ENCODE assay signal across 18 cellular contexts in genomic region chr11:120352405-120352804, GRCh38. TPM values are rescaled to one million over a fixed set of nuclear protein-coding genes. Genes with fewer than 3 reads are reported as not detected.
DNase-seq lines count a peak whose midpoint lies in the region; ATAC-seq and TF ChIP-seq lines count a peak whose summit lies in the region.
"Had no signal": no experiment of that assay in that cellular context is flagged by ENCODE, and none has a peak within 500 bp of the region (broad histone marks: within the 10 kb centered on the region; RNA-seq: fewer than 3 reads in every experiment).

No MANE protein-coding gene starts in this region.

- intact Hi-C loops in IMR-90 (cut with micrococcal nuclease) (no loop called here), colonic mucosa (cut with DNase I) (no loop called here), left colon (cut with DNase I, micrococcal nuclease) (no loop called here)

- TF ChIP-seq POLR2A in IMR-90 (IDR thresholded peaks at IDR 0.05; ENCODE audit: low read depth, low read length): no peak

- in situ Hi-C loops in IMR-90 (cut with MboI; ENCODE audit: low sequenced_read_pairs): no loop called here

- TF ChIP-seq RAD21 in IMR-90 (IDR thresholded peaks at IDR 0.05; ENCODE audit: low read length): no peak

- no peak overlapping the region for H2BK120ac ChIP-seq in IMR-90 (ENCODE audit: low read depth, low read length)

- no peak overlapping the region for H3K18ac ChIP-seq in IMR-90 (ENCODE audit: low read depth, low read length)

- H3K9me3 ChIP-seq in IMR-90 (ENCODE audit: control insufficient read depth, insufficient read depth, low read length): no peaks in the 10 kb centered on the region
- H3K9me3 ChIP-seq in colonic mucosa: no peaks in the 10 kb centered on the region
- no peaks in the 10 kb centered on the region for H3K9me3 ChIP-seq in smooth muscle cell (replicated peaks; ENCODE audit: low read depth)
- H3K9me3 ChIP-seq: HAP-1 had no signal

- BruUV-seq in IMR-90 (replicated peaks; lab: Mats Ljungman, UMichigan): no TSS peak

- no peak for ATAC-seq in IMR-90 (ENCODE audit: low read depth)
- ATAC-seq in left colon: peak; percentile 89
- no peak for ATAC-seq in GM21528 (IDR thresholded peaks at IDR 0.05; ENCODE audit: low FRiP score, unreplicated experiment)
- ATAC-seq in GM21367 (IDR thresholded peaks at IDR 0.05; ENCODE audit: unreplicated experiment): no peak
- ATAC-seq: Right ventricle myocardium inferior had no signal

- peaks cover 3 to 60% of the 10 kb centered on the region in 2 experiments for H3K79me1 ChIP-seq in IMR-90 (ENCODE audit: low read depth in 1 of 2, low read length in 2 of 2)

- H3K14ac ChIP-seq in IMR-90 (replicated peaks; ENCODE audit: low read depth, low read length): no peak overlapping the region

- H4K8ac ChIP-seq in IMR-90 (ENCODE audit: low read depth in 2 of 2, low read length in 2 of 2): no peak overlapping the region; a peak in 1 of 4 replicates

- no CpG with 5 or more reads among the region's 6 CpGs for WGBS in IMR-90 (ENCODE audit: extremely low coverage in 2 of 2, insufficient read length in 1 of 2), 2 experiments
- WGBS in smooth muscle cell (ENCODE audit: low lambda C conversion rate): 33% methylated on average over 6 of the region's 6 CpGs

- no peak overlapping the region for H2BK15ac ChIP-seq in IMR-90 (ENCODE audit: low read depth, low read length)

- no peak overlapping the region for H2AK9ac ChIP-seq in IMR-90 (replicated peaks; ENCODE audit: low read depth, low read length, poor library complexity)

- H4K91ac ChIP-seq in IMR-90 (ENCODE audit: insufficient read depth, low read depth, low read length): no peak overlapping the region

- H3K4me1 ChIP-seq in IMR-90 (ENCODE audit: control insufficient read depth, insufficient read depth, low read length) (peaks cover 15% of the 10 kb centered on the region), colonic mucosa (peaks cover 7% of the 10 kb centered on the region), smooth muscle cell (ENCODE audit: low read depth) (peaks cover 5% of the 10 kb centered on the region)

- H3K27me3 ChIP-seq in IMR-90 (ENCODE audit: control insufficient read depth, insufficient read depth, low read length) (no peaks in the 10 kb centered on the region), colonic mucosa (no peaks in the 10 kb centered on the region), smooth muscle cell (ENCODE audit: low read depth) (no peaks in the 10 kb centered on the region)

- H3K4me2 ChIP-seq in IMR-90 (ENCODE audit: low read depth, low read length): no peak overlapping the region
- H3K4me2 ChIP-seq in smooth muscle cell: peak overlapping the region; percentile 55

- POLR2A ChIA-PET in IMR-90 (lab: Charles Lee; ENCODE audit: unreplicated experiment): no interaction called here

- CTCF ChIA-PET in IMR-90 (lab: Yijun Ruan, JAX): no interaction called here

- no peak overlapping the region for H3K27ac ChIP-seq in IMR-90 (ENCODE audit: insufficient read depth, low read length)
- no peak overlapping the region for H3K27ac ChIP-seq in colonic mucosa
- H3K27ac ChIP-seq in smooth muscle cell (ENCODE audit: low read depth): peak overlapping the region; percentile 33

- no peak overlapping the region for H3K56ac ChIP-seq in IMR-90 (ENCODE audit: extremely low read depth, insufficient read depth, low read length)

- DNase-seq in IMR-90: no peak
- DNase-seq in colonic mucosa: peak; percentile 40
- DNase-seq in left colon: peak in 1 of 2 donors; percentile 25
- no peak for DNase-seq in smooth muscle cell (lab: John Stamatoyannopoulos, UW; ENCODE audit: unreplicated experiment)
- DNase-seq in GDM1 (lab: John Stamatoyannopoulos, UW): no peak
- DNase-seq: ACHN; C1 segment of cervical spinal cord; CD8-positive, alpha-beta memory T cell; DMS79; NCI-H1105; NCI-H1694; NCI-H2081 treated with DMSO at 0.1 percent for 48 hours; NCI-H510A treated with DMSO at 0.1 percent for 48 hours; NCI-H774 had no signal

- TF ChIP-seq CTCF in IMR-90 (conservative IDR thresholded peaks at IDR 0.05; ENCODE audit: low read depth, low read length) (no peak), colonic mucosa (IDR thresholded peaks at IDR 0.05) (no peak), smooth muscle cell (IDR thresholded peaks at IDR 0.05; ENCODE audit: borderline replicate concordance, insufficient read depth, poor library complexity, severe bottlenecking) (no peak)

- H2AFZ ChIP-seq in IMR-90 (replicated peaks; ENCODE audit: low read length, poor library complexity) (no peak overlapping the region), smooth muscle cell (ENCODE audit: low read depth) (no peak overlapping the region)

- H3K9ac ChIP-seq in IMR-90 (ENCODE audit: low read depth, low read length): no peak overlapping the region
- H3K9ac ChIP-seq in colonic mucosa (ENCODE audit: low read depth in 2 of 2, low read length in 2 of 2): no peak overlapping the region
- no peak overlapping the region for H3K9ac ChIP-seq in smooth muscle cell (ENCODE audit: low read depth)

- no peak overlapping the region for H2BK5ac ChIP-seq in IMR-90 (ENCODE audit: low read depth, low read length, poor library complexity, severe bottlenecking)

- H3K4ac ChIP-seq in IMR-90 (ENCODE audit: low read depth, low read length): no peak overlapping the region; the same call in 1 of the 2 replicates

- H3K36me3 ChIP-seq in IMR-90 (ENCODE audit: control insufficient read depth, insufficient read depth, low read length) (peaks cover 3% of the 10 kb centered on the region; the same call in 1 of the 2 replicates), colonic mucosa (no peaks in the 10 kb centered on the region), smooth muscle cell (ENCODE audit: low read depth) (no peaks in the 10 kb centered on the region)
- H3K36me3 ChIP-seq: HAP-1 had no signal

- H4K20me1 ChIP-seq in IMR-90 (ENCODE audit: insufficient read depth, low read length) (peaks cover 87% of the 10 kb centered on the region), smooth muscle cell (ENCODE audit: low read depth) (peaks cover 97% of the 10 kb centered on the region)

- H3K4me3 ChIP-seq in IMR-90 (ENCODE audit: insufficient read depth, low read depth, low read length) (no peak overlapping the region), colonic mucosa (no peak overlapping the region), smooth muscle cell (no peak overlapping the region)
- H3K4me3 ChIP-seq: HAP-1 had no signal

- no peak overlapping the region for H2BK20ac ChIP-seq in IMR-90 (ENCODE audit: low read depth, low read length)

- dilution Hi-C loops in IMR-90 (cut with HindIII; ENCODE audit: low sequenced_read_pairs, unreplicated experiment): no loop called here

- 0 out of 2 replicates have a peak overlapping the region, but pooled peaks have one; percentile 13 for H2AK5ac ChIP-seq in IMR-90 (ENCODE audit: low read depth, low read length)

- no peak overlapping the region for H4K5ac ChIP-seq in IMR-90 (ENCODE audit: low read depth, low read length)

- peaks cover 18% of the 10 kb centered on the region for H3K9me1 ChIP-seq in IMR-90 (ENCODE audit: insufficient read depth, low read length)

- no peak overlapping the region for H3K23ac ChIP-seq in IMR-90 (ENCODE audit: low read depth, low read length)

- peaks cover 4% of the 10 kb centered on the region for H3F3A ChIP-seq in smooth muscle cell (ENCODE audit: low read depth)

- H3K79me2 ChIP-seq in smooth muscle cell (ENCODE audit: low read depth): peaks cover 97% of the 10 kb centered on the region

TF ChIP-seq in IMR-90, 13 proteins besides CTCF, POLR2A, EP300 and RAD21:
- no peak for TF ChIP-seq MXI1 (IDR thresholded peaks at IDR 0.05; ENCODE audit: borderline replicate concordance, low read depth, low read length)
- no peak for TF ChIP-seq BHLHE40 (IDR thresholded peaks at IDR 0.05; ENCODE audit: low read depth, low read length)
- TF ChIP-seq SMC3 (IDR thresholded peaks at IDR 0.05; ENCODE audit: low read depth, low read length): no peak
- TF ChIP-seq RCOR1 (IDR thresholded peaks at IDR 0.05; ENCODE audit: insufficient replicate concordance, low read length): no peak
- TF ChIP-seq RFX5 (IDR thresholded peaks at IDR 0.05; ENCODE audit: low read depth, low read length): no peak
- no peak for TF ChIP-seq MAZ (IDR thresholded peaks at IDR 0.05; ENCODE audit: borderline replicate concordance, low read depth, low read length)
- no peak for TF ChIP-seq FOS (IDR thresholded peaks at IDR 0.05; ENCODE audit: low read depth, low read length)

RNA-seq across cellular contexts. Expression of gene ARHGEF12, which starts 16.2 kb away (rescaled TPM):
- 115 and 131 TPM in 2 replicates for total RNA-seq in IMR-90 (2012; rRNA removed)
- 20.0 and 25.5 TPM in 2 replicates for polyA plus RNA-seq in IMR-90 (2012; rRNA removed)
- polyA plus RNA-seq in IMR-90 (2012; cell fraction: cytosol; rRNA removed): 4.8 and 7.0 TPM in 2 replicates
- polyA plus RNA-seq in IMR-90 (2012; cell fraction: nucleus; rRNA removed; ENCODE audit: low replicate concordance): 4.6 and 29.2 TPM in 2 replicates
- total RNA-seq in colonic mucosa: 100 to 1,000 TPM in 1 of 2 donors, 10 to 100 TPM in 1; 66.7 to 103 TPM
- 100 to 1,000 TPM in 1 of 2 donors, 10 to 100 TPM in 1; 99.1 to 107 TPM for total RNA-seq in left colon
- 89.4 and 108 TPM in 2 replicates for total RNA-seq in smooth muscle cell
- polyA plus RNA-seq in smooth muscle cell: 24.6 and 29.2 TPM in 2 replicates

RNA-seq across cellular contexts. Expression of gene TLCD5, which starts 27.3 kb away (rescaled TPM):
- 11.5 and 11.7 TPM in 2 replicates for total RNA-seq in IMR-90 (2012; rRNA removed)
- polyA plus RNA-seq in IMR-90 (2012; rRNA removed): 6.8 and 9.5 TPM in 2 replicates
- polyA plus RNA-seq in IMR-90 (2012; cell fraction: cytosol; rRNA removed): 3.3 and 6.1 TPM in 2 replicates
- polyA plus RNA-seq in IMR-90 (2012; cell fraction: nucleus; rRNA removed; ENCODE audit: low replicate concordance): 7.4 and 38.8 TPM in 2 replicates
- total RNA-seq in colonic mucosa: 1 to 10 TPM in 1 of 2 donors, under 1 TPM in 1; 0.62 to 1.3 TPM
- total RNA-seq in left colon: 1 to 10 TPM in 1 of 2 donors, under 1 TPM in 1; 0.49 to 1.1 TPM
- total RNA-seq in smooth muscle cell: 3.9 and 6.0 TPM in 2 replicates
- 5.1 and 6.6 TPM in 2 replicates for polyA plus RNA-seq in smooth muscle cell
